8 cellular contexts compared by ENCODE assay signal in the genomic region with DNA sequence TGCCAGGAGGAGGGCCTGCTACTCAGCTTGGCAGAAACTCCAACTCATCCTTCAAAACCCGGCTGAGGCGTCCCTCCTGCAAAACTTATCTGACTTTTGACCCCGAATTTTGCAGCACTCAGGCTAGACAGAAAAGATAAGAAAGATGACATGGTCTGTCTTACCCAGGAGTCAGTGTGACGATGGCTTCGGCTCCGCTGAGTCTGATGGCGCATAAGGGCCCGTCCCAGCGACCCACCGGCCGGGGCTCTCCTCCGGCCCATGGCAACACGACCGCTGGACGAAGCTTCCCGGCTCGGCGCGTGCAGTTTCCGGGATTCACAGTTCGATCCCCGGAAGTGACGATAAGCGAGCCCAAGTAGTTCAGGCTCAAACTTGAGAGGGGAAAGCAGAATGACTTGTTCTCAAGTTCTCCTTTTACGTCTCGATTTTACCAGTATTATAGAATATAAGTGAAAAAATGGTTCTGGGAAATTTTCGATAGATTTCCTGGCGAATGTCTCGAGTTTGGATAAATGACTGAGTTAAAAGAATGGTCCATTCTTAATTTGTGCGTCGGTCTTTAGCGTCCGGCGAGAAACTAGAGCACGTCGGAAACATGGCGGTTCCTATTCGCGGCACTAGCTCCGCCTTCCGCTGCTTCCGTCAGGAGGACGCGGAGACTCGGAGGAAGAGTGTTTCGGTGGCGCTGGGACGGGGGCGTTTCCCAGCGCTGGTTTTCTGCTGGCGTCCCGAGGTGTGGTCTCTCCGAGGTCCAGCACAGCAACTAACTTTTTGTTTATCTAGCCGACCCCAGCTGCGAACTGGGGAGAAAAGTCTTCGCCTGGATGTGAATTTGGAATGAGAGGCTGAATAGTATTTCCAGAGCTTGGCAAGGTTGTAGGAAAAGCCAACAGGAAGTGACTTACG. TPM values are rescaled to one million over a fixed set of nuclear protein-coding genes. Genes with fewer than 3 reads are reported as not detected.
A peak's percentile ranks its signal among the peaks of the same experiment; 100 is the strongest.
DNase-seq lines count a peak whose midpoint lies in the region; ATAC-seq, FAIRE-seq and TF ChIP-seq lines count a peak whose summit lies in the region.

A gene (minus strand): TSS at position 292 of the 909 bp plus-strand sequence. CDS start 29 bp downstream, at position 263.

- no peaks in the 10 kb centered on the region for H3K9me1 ChIP-seq in endothelial cell of umbilical vein (replicated peaks; ENCODE audit: control insufficient read depth, extremely low read depth, insufficient read depth, low read length)

- intact Hi-C loops in OCI-LY7 (cut with micrococcal nuclease; ENCODE audit: unreplicated experiment): loop anchor here (1.0 to 5.0 kb wide), 2 partner anchors 39 to 860 kb away; a partner anchor contains a TSS
- intact Hi-C loops in endothelial cell of umbilical vein (cut with micrococcal nuclease): loop anchor here (1.0 to 5.0 kb wide), 6 partner anchors 32 to 770 kb away; a partner anchor contains a TSS

- H3K27ac ChIP-seq in OCI-LY7 (ENCODE audit: low read depth, low read length, poor library complexity, severe bottlenecking): peak within 1 kb of the TSS; percentile 50
- H3K27ac ChIP-seq in endothelial cell of umbilical vein (ENCODE audit: insufficient read depth, low read depth, low read length): peak within 1 kb of the TSS; percentile 93

- H3K9ac ChIP-seq in endothelial cell of umbilical vein (replicated peaks; ENCODE audit: extremely low read depth, insufficient read depth, low read length): peak within 1 kb of the TSS; percentile 95

- BruUV-seq in OCI-LY7 (replicated peaks; lab: Mats Ljungman, UMichigan) (no TSS peak), endothelial cell of umbilical vein (replicated peaks; lab: Mats Ljungman, UMichigan) (no TSS peak)

- DNase-seq in D341Med (ENCODE audit: low spot score) (peak; percentile 90), HuH-7.5 (ENCODE audit: low spot score) (peak; percentile 67), OCI-LY7 (ENCODE audit: low spot score) (peak; percentile 97), activated T-cell treated with anti-CD3 and anti-CD28 coated beads for 1 hour (ENCODE audit: low read depth) (peak; percentile 86), endothelial cell of umbilical vein (ENCODE audit: low read depth, low spot score) (peak; percentile 96), midbrain (lab: John Stamatoyannopoulos, UW) (peak; percentile 97)
- peak; percentile 76 to 80 for DNase-seq in stimulated activated CD8-positive, alpha-beta memory T cell treated with anti-CD3 and anti-CD28 coated beads, Interleukin-2, amount 100 ng/mL, for 1 hour (ENCODE audit: low read depth in 2 of 2)

- peaks cover 19% of the 10 kb centered on the region for H3K4me1 ChIP-seq in OCI-LY7 (ENCODE audit: insufficient read depth, low read length, poor library complexity, severe bottlenecking)
- H3K4me1 ChIP-seq in endothelial cell of umbilical vein (ENCODE audit: control insufficient read depth, extremely low read depth, insufficient read depth, low read length): peaks cover 15% of the 10 kb centered on the region

- H3K9me3 ChIP-seq in OCI-LY7 (ENCODE audit: low read length) (no peaks in the 10 kb centered on the region), endothelial cell of umbilical vein (replicated peaks; ENCODE audit: control insufficient read depth, insufficient read depth, low read length) (no peaks in the 10 kb centered on the region)

- H3K79me2 ChIP-seq in OCI-LY7 (ENCODE audit: insufficient read depth, low read depth, low read length) (peaks cover 38% of the 10 kb centered on the region), endothelial cell of umbilical vein (ENCODE audit: control insufficient read depth, insufficient read depth, low read length) (peaks cover 42% of the 10 kb centered on the region)

- H3K27me3 ChIP-seq in endothelial cell of umbilical vein (ENCODE audit: control insufficient read depth in 2 of 2, insufficient read depth in 2 of 2, low read length in 2 of 2): peaks cover 0 to 2% of the 10 kb centered on the region in 2 experiments

- H2AFZ ChIP-seq in OCI-LY7 (ENCODE audit: low read length) (peak within 1 kb of the TSS; percentile 74), endothelial cell of umbilical vein (ENCODE audit: low read depth, low read length) (peak within 1 kb of the TSS; percentile 49)

- POLR2A ChIA-PET in OCI-LY7 (lab: Charles Lee): interaction anchor here (0.9 to 3.0 kb wide), 13 partner anchors 11 to 598 kb away, joined by 3 to 10 read pairs (median 4); no protein-coding TSS in a partner anchor
- POLR2A ChIA-PET in endothelial cell of umbilical vein (lab: Charles Lee): interaction anchor here (0.5 to 2.6 kb wide), 10 partner anchors 10 to 599 kb away, joined by 3 to 18 read pairs (median 6); a partner anchor contains a TSS

- peak; percentile 80 for TF ChIP-seq POLR2A in endothelial cell of umbilical vein (IDR thresholded peaks at IDR 0.05; ENCODE audit: low read depth, low read length)

- dilution Hi-C loops in endothelial cell of umbilical vein (cut with MboI; ENCODE audit: extremely low pct_ligation_motif_present, low sequenced_read_pairs): no loop called here

- H3K9me2 ChIP-seq in OCI-LY7 (ENCODE audit: insufficient read depth, low read length): no peaks in the 10 kb centered on the region

- CTCF ChIA-PET in OCI-LY7 (lab: Charles Lee; ENCODE audit: unreplicated experiment) (interaction anchor here (0.8 to 0.9 kb wide), 2 partner anchors 16 to 33 kb away, joined by 3 read pairs; no protein-coding TSS in a partner anchor), endothelial cell of umbilical vein (lab: Charles Lee) (interaction anchor here (0.7 to 5.0 kb wide), 41 partner anchors 11 to 850 kb away, joined by 3 to 71 read pairs (median 4); a partner anchor contains a TSS)

- H3K4me3 ChIP-seq in OCI-LY7 (ENCODE audit: low read depth, low read length, poor library complexity, severe bottlenecking) (peak within 1 kb of the TSS; percentile 91), endothelial cell of umbilical vein (replicated peaks in 1 of 3; ENCODE audit: insufficient read depth in 1 of 3, low read depth in 1 of 3, low read length in 3 of 3) (peak within 1 kb of the TSS; percentile 61 to 97 (median 64))

- peaks cover 11% of the 10 kb centered on the region for H4K20me1 ChIP-seq in OCI-LY7 (ENCODE audit: insufficient read depth, low read length)
- H4K20me1 ChIP-seq in endothelial cell of umbilical vein (replicated peaks; ENCODE audit: control insufficient read depth, extremely low read depth, insufficient read depth, low read length): no peaks in the 10 kb centered on the region

- FAIRE-seq in endothelial cell of umbilical vein (lab: Jason Lieb, UNC): peak; percentile 89

- H3K36me3 ChIP-seq in OCI-LY7 (ENCODE audit: insufficient read depth, low read length): peaks cover 27% of the 10 kb centered on the region
- H3K36me3 ChIP-seq in endothelial cell of umbilical vein (ENCODE audit: control insufficient read depth in 2 of 2, extremely low read depth in 1 of 2, insufficient read depth in 2 of 2, low read length in 2 of 2): peaks cover 3 to 4% of the 10 kb centered on the region in 2 experiments

- peak; percentile 84 for ATAC-seq in GM21515 (IDR thresholded peaks at IDR 0.05; ENCODE audit: unreplicated experiment)

- peak within 1 kb of the TSS; percentile 92 for H3K4me2 ChIP-seq in OCI-LY7 (ENCODE audit: low read length)
- H3K4me2 ChIP-seq in endothelial cell of umbilical vein (ENCODE audit: insufficient read depth, low read length): peak within 1 kb of the TSS; percentile 99

- no peak for TF ChIP-seq CTCF in OCI-LY7 (conservative IDR thresholded peaks at IDR 0.05; ENCODE audit: low read length)
- no peak for TF ChIP-seq CTCF in endothelial cell of umbilical vein (IDR thresholded peaks at IDR 0.05; ENCODE audit: extremely low read depth in 1 of 2, insufficient read depth in 1 of 2, low read depth in 1 of 2, low read length in 2 of 2)

TF ChIP-seq in endothelial cell of umbilical vein, 7 proteins besides CTCF, POLR2A, EP300 and RAD21:
- peak; percentile 59 for TF ChIP-seq POLR2AphosphoS5 (IDR thresholded peaks at IDR 0.05; ENCODE audit: insufficient read depth, low read depth, low read length)
- TF ChIP-seq JUN (IDR thresholded peaks at IDR 0.05; ENCODE audit: borderline replicate concordance, insufficient read depth, insufficient read length, low read depth): no peak
- TF ChIP-seq, protein P1, sequence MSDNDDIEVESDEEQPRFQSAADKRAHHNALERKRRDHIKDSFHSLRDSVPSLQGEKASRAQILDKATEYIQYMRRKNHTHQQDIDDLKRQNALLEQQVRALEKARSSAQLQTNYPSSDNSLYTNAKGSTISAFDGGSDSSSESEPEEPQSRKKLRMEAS (IDR thresholded peaks at IDR 0.05; ENCODE audit: insufficient read depth, insufficient read length): peak; percentile 67

RNA-seq across cellular contexts. Expression of the gene that starts here (rescaled TPM):
- 52.9 and 59.4 TPM in 2 replicates for total RNA-seq in OCI-LY7 (2014; rRNA removed; shearing (Covaris generic))
- total RNA-seq in OCI-LY7 (2022): 39.3 and 44.4 TPM in 2 replicates
- total RNA-seq in endothelial cell of umbilical vein: 48.3 and 52.7 TPM in 2 replicates
- 47.1 and 50.0 TPM in 2 replicates for polyA plus RNA-seq in endothelial cell of umbilical vein
- polyA plus RNA-seq in endothelial cell of umbilical vein (2011; cell fraction: cytosol; rRNA removed): 35.2 and 39.4 TPM in 2 replicates
- 263 and 312 TPM in 2 replicates for polyA plus RNA-seq in endothelial cell of umbilical vein (2011; cell fraction: nucleus; rRNA removed)
- 29.2 and 52.6 TPM in 2 replicates for polyA plus RNA-seq in endothelial cell of umbilical vein (2012)
- polyA minus RNA-seq in endothelial cell of umbilical vein: 86.6 and 130 TPM in 2 replicates
- 33.1 TPM for polyA minus RNA-seq in endothelial cell of umbilical vein (2011; cell fraction: cytosol; rRNA and poly(A)+ RNA removed)
- 95.1 and 134 TPM in 2 replicates for polyA minus RNA-seq in endothelial cell of umbilical vein (2011; cell fraction: nucleus; rRNA and poly(A)+ RNA removed)

Comparison
In these comparisons a context has a peak if more than half of its experiments do, and no peak if none do; other contexts are left out.
1. Peak in every context shown above with its lines: DNase-seq, ATAC-seq, H3K4me3 ChIP-seq and H3K27ac ChIP-seq.